ENCODE assay signal across 19 cellular contexts in genomic region chr12:15477761-15478160, GRCh38.
"Had no signal": no experiment of that assay in that cellular context is flagged by ENCODE, and none has a peak within 500 bp of the region (broad histone marks: within the 10 kb centered on the region; RNA-seq: fewer than 3 reads in every experiment).

No MANE protein-coding gene starts in this region.

- ATAC-seq: activated CD8-positive, alpha-beta memory T cell treated with anti-CD3 and anti-CD28 coated beads, Interleukin-2, amount 10 ng/mL, durations not matched to agents 7 days and 5 days; activated T-helper 17 cell treated with anti-CD3 and anti-CD28 coated beads, Interleukin-2, amount 50 U/mL, for 72 hours; body of pancreas; right cardiac atrium had no signal

- H3K4me1 ChIP-seq: body of pancreas, left ventricle myocardium inferior, tibial nerve, vagina had no signal

- H3K27ac ChIP-seq: body of pancreas, left ventricle myocardium inferior, skin epidermis, tibial nerve, vagina had no signal

- H3K4me3 ChIP-seq: body of pancreas, left ventricle myocardium inferior, skin epidermis, tibial nerve, vagina had no signal

- H3K36me3 ChIP-seq: left ventricle myocardium inferior, tibial nerve, vagina had no signal

- H3K27me3 ChIP-seq: body of pancreas, tibial nerve, vagina had no signal

- DNase-seq: activated B cell treated with CpG ODN at 0.5 μM for 24 hours; activated CD4-positive, alpha-beta memory T cell treated with anti-CD3 and anti-CD28 coated beads, Interleukin-2, amount 10 ng/mL, durations not matched to agents 7 days and 5 days; activated CD4-positive, alpha-beta T cell treated with anti-CD3 and anti-CD28 coated beads for 4 hours; activated CD8-positive, alpha-beta memory T cell treated with anti-CD3 and anti-CD28 coated beads, Interleukin-2, amount 10 ng/mL, durations not matched to agents 7 days and 5 days; activated naive CD4-positive, alpha-beta T cell treated with Interleukin-2 at 50 U/mL for 16 hours; activated naive CD8-positive, alpha-beta T cell treated with anti-CD3 and anti-CD28 coated beads, Interleukin-2, amount 10 ng/mL, durations not matched to agents 7 days and 5 days; body of pancreas; central memory CD4-positive, alpha-beta T cell; head of caudate nucleus; kidney; left ventricle myocardium inferior; mammary epithelial cell; right cardiac atrium; stimulated activated CD4-positive, alpha-beta T cell treated with anti-CD3 and anti-CD28 coated beads, Interleukin-15, amount 100 ng/mL, for 24 hours; stimulated activated CD4-positive, alpha-beta T cell treated with anti-CD3 and anti-CD28 coated beads, Interleukin-2, amount 100 ng/mL, for 48 hours had no signal

- H3K9me3 ChIP-seq: body of pancreas, tibial nerve, vagina had no signal
